ENCODE assay signal across 13 cellular contexts in genomic region chr20:35724321-35725230, GRCh38. TPM values are rescaled to one million over a fixed set of nuclear protein-coding genes. Genes with fewer than 3 reads are reported as not detected.
DNase-seq lines count a peak whose midpoint lies in the region; ATAC-seq lines count a peak whose summit lies in the region.
"Had no signal": no experiment of that assay in that cellular context is flagged by ENCODE, and none has a peak within 500 bp of the region (broad histone marks: within the 10 kb centered on the region; RNA-seq: fewer than 3 reads in every experiment).

No MANE protein-coding gene starts in this region.

- DNase-seq in activated CD8-positive, alpha-beta memory T cell treated with anti-CD3 and anti-CD28 coated beads, Interleukin-2, amount 10 ng/mL, durations not matched to agents 7 days and 5 days, result no peak
- no peak for DNase-seq in activated CD8-positive, alpha-beta memory T cell treated with anti-CD3 and anti-CD28 coated beads, Interleukin-2, amount 50 U/mL, for 4 hours
- no peak for DNase-seq in naive thymus-derived CD8-positive, alpha-beta T cell
- DNase-seq in NCI-H1436 (lab: John Stamatoyannopoulos, UW), result no peak
- DNase-seq: activated CD8-positive, alpha-beta memory T cell treated with anti-CD3 and anti-CD28 coated beads, Interleukin-2, amount 50 U/mL, for 48 hours; colonic mucosa; hippocampal formation; KG1; left lung; NCI-H446 treated with DMSO at 0.1 percent for 48 hours; retina; stimulated activated CD4-positive, alpha-beta T cell treated with anti-CD3 and anti-CD28 coated beads, Interleukin-2, amount 100 ng/mL, for 48 hours had no signal

- CTCF ChIA-PET in activated CD8-positive, alpha-beta memory T cell treated with anti-CD3 and anti-CD28 coated beads, Interleukin-2, amount 10 ng/mL, durations not matched to agents 7 days and 5 days (lab: Charles Lee), result interaction anchor here (1.0 to 1.3 kb wide), 2 partner anchors 26 to 44 kb away, joined by 3 read pairs; partner anchors contain the start of genes NFS1 and ROMO1

- no peaks in the 10 kb centered on the region for H3K27me3 Mint-ChIP-seq in activated CD8-positive, alpha-beta memory T cell treated with anti-CD3 and anti-CD28 coated beads, Interleukin-2, amount 10 ng/mL, durations not matched to agents 7 days and 5 days
- H3K27me3 Mint-ChIP-seq in naive thymus-derived CD8-positive, alpha-beta T cell, result no peaks in the 10 kb centered on the region
- H3K27me3 Mint-ChIP-seq: stimulated activated memory B cell treated with anti-CD40 and anti-IgM and Interleukin-4, amounts not matched to agents 10 μg/mL and 1 μg/mL and 100 μg/mL, for 72 hours had no signal

- ATAC-seq in activated CD8-positive, alpha-beta memory T cell treated with anti-CD3 and anti-CD28 coated beads, Interleukin-2, amount 10 ng/mL, durations not matched to agents 7 days and 5 days, result no peak
- ATAC-seq in naive thymus-derived CD8-positive, alpha-beta T cell, result no peak
- ATAC-seq: left lung; stimulated activated memory B cell treated with anti-CD40 and anti-IgM and Interleukin-4, amounts not matched to agents 10 μg/mL and 1 μg/mL and 100 μg/mL, for 72 hours had no signal

- peak overlapping the region; percentile 68 for H3K27ac Mint-ChIP-seq in activated CD8-positive, alpha-beta memory T cell treated with anti-CD3 and anti-CD28 coated beads, Interleukin-2, amount 10 ng/mL, durations not matched to agents 7 days and 5 days
- peak overlapping the region in 7 of 10 donors; percentile 12 to 58 (median 44) for H3K27ac Mint-ChIP-seq in naive thymus-derived CD8-positive, alpha-beta T cell
- H3K27ac Mint-ChIP-seq: stimulated activated memory B cell treated with anti-CD40 and anti-IgM and Interleukin-4, amounts not matched to agents 10 μg/mL and 1 μg/mL and 100 μg/mL, for 72 hours had no signal

- H3K9me3 Mint-ChIP-seq in activated CD8-positive, alpha-beta memory T cell treated with anti-CD3 and anti-CD28 coated beads, Interleukin-2, amount 10 ng/mL, durations not matched to agents 7 days and 5 days (ENCODE audit: low read depth), result no peaks in the 10 kb centered on the region
- no peaks in the 10 kb centered on the region for H3K9me3 Mint-ChIP-seq in naive thymus-derived CD8-positive, alpha-beta T cell
- H3K9me3 Mint-ChIP-seq: stimulated activated memory B cell treated with anti-CD40 and anti-IgM and Interleukin-4, amounts not matched to agents 10 μg/mL and 1 μg/mL and 100 μg/mL, for 72 hours had no signal

- H3K4me3 Mint-ChIP-seq in activated CD8-positive, alpha-beta memory T cell treated with anti-CD3 and anti-CD28 coated beads, Interleukin-2, amount 10 ng/mL, durations not matched to agents 7 days and 5 days, result no peak overlapping the region
- H3K4me3 Mint-ChIP-seq in naive thymus-derived CD8-positive, alpha-beta T cell, result peak overlapping the region in 2 of 10 donors; percentile 15 to 18
- H3K4me3 Mint-ChIP-seq: stimulated activated memory B cell treated with anti-CD40 and anti-IgM and Interleukin-4, amounts not matched to agents 10 μg/mL and 1 μg/mL and 100 μg/mL, for 72 hours had no signal

- peaks cover 68% of the 10 kb centered on the region for H3K36me3 Mint-ChIP-seq in activated CD8-positive, alpha-beta memory T cell treated with anti-CD3 and anti-CD28 coated beads, Interleukin-2, amount 10 ng/mL, durations not matched to agents 7 days and 5 days
- H3K36me3 Mint-ChIP-seq in naive thymus-derived CD8-positive, alpha-beta T cell, result peaks cover 5 to 97% (median 39%) of the 10 kb centered on the region in 3 donors

- H3K4me1 Mint-ChIP-seq in activated CD8-positive, alpha-beta memory T cell treated with anti-CD3 and anti-CD28 coated beads, Interleukin-2, amount 10 ng/mL, durations not matched to agents 7 days and 5 days, result peaks cover 52% of the 10 kb centered on the region
- peaks cover 21 to 63% (median 45%) of the 10 kb centered on the region in 4 donors for H3K4me1 Mint-ChIP-seq in naive thymus-derived CD8-positive, alpha-beta T cell

- POLR2A ChIA-PET in naive thymus-derived CD8-positive, alpha-beta T cell (lab: Charles Lee), result interaction anchor here (1.0 to 2.0 kb wide), 4 partner anchors 15 to 25 kb away, joined by 3 to 7 read pairs (median 4); no protein-coding TSS in a partner anchor

RNA-seq across cellular contexts. Expression of gene RBM39, which starts 17.5 kb away (rescaled TPM):
- total RNA-seq in activated CD8-positive, alpha-beta memory T cell treated with anti-CD3 and anti-CD28 coated beads, Interleukin-2, amount 10 ng/mL, durations not matched to agents 7 days and 5 days, result 100 to 1,000 TPM; 357 to 360 TPM
- 100 to 1,000 TPM; 687 to 713 TPM for total RNA-seq in naive thymus-derived CD8-positive, alpha-beta T cell
- polyA plus RNA-seq in naive thymus-derived CD8-positive, alpha-beta T cell, result 100 to 1,000 TPM; 110 to 134 (median 112) TPM

RNA-seq across cellular contexts. Expression of gene ROMO1, which starts 25.4 kb away (rescaled TPM):
- total RNA-seq in activated CD8-positive, alpha-beta memory T cell treated with anti-CD3 and anti-CD28 coated beads, Interleukin-2, amount 10 ng/mL, durations not matched to agents 7 days and 5 days, result 100 to 1,000 TPM; 115 to 122 TPM
- total RNA-seq in naive thymus-derived CD8-positive, alpha-beta T cell, result 10 to 100 TPM; 39.7 to 40.3 TPM
- polyA plus RNA-seq in naive thymus-derived CD8-positive, alpha-beta T cell, result 100 to 1,000 TPM; 305 to 421 (median 381) TPM

RNA-seq across cellular contexts. Expression of gene NFS1, which starts 25.4 kb away (rescaled TPM):
- total RNA-seq in activated CD8-positive, alpha-beta memory T cell treated with anti-CD3 and anti-CD28 coated beads, Interleukin-2, amount 10 ng/mL, durations not matched to agents 7 days and 5 days, result 10 to 100 TPM; 34.6 to 35.1 TPM
- total RNA-seq in naive thymus-derived CD8-positive, alpha-beta T cell, result 10 to 100 TPM; 24.8 to 25.5 TPM
- 10 to 100 TPM in 2 of 3 donors, 1 to 10 TPM in 1; 8.6 to 16.6 (median 14.1) TPM for polyA plus RNA-seq in naive thymus-derived CD8-positive, alpha-beta T cell

RNA-seq across cellular contexts. Expression of gene PHF20, which starts 47.2 kb away (rescaled TPM):
- 10 to 100 TPM; 50.8 to 52.4 TPM for total RNA-seq in activated CD8-positive, alpha-beta memory T cell treated with anti-CD3 and anti-CD28 coated beads, Interleukin-2, amount 10 ng/mL, durations not matched to agents 7 days and 5 days
- total RNA-seq in naive thymus-derived CD8-positive, alpha-beta T cell, result 10 to 100 TPM; 79.0 to 82.8 TPM
- 100 to 1,000 TPM; 114 to 135 (median 125) TPM for polyA plus RNA-seq in naive thymus-derived CD8-positive, alpha-beta T cell

RNA-seq across cellular contexts. Expression of gene CPNE1, which starts 59.9 kb away (rescaled TPM):
- 100 to 1,000 TPM; 277 to 286 TPM for total RNA-seq in activated CD8-positive, alpha-beta memory T cell treated with anti-CD3 and anti-CD28 coated beads, Interleukin-2, amount 10 ng/mL, durations not matched to agents 7 days and 5 days
- total RNA-seq in naive thymus-derived CD8-positive, alpha-beta T cell, result 100 to 1,000 TPM; 413 to 454 TPM
- 100 to 1,000 TPM; 329 to 392 (median 384) TPM for polyA plus RNA-seq in naive thymus-derived CD8-positive, alpha-beta T cell
